ENCODE assay signal across 8 cellular contexts in the genomic region with DNA sequence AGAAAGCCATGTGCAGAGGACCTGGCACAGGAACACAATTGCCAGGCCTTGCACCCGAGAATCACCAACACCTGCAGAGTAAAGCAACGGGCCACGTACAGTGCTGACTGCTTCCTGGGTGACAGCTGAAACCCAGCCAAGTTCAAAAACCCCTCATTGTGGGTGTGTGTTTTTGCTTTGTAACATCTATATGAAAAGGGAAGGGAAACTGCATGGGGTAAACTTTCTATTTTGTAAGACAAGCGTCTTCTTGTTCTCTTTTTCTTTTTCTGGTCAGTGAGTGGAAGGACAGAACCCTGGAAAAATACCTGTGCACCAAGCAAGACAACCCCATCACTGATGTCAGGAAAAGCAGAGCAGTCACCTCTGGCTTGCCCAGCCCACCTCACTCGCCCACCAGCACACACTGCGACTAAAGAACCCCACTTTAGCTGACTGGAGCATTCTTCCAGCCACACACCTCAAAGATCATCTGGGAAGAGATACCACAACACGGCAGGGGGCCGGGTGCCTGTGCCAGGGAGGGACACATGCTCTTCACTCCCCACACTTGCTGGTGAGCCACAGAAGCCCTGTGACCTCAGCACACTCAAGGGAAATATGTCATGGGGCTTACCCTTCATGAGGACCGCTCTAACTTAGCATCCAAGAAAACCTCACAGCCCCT.
DNase-seq lines count a peak whose midpoint lies in the region; ATAC-seq and TF ChIP-seq lines count a peak whose summit lies in the region.

No MANE protein-coding gene starts in this region.

- DNase-seq in activated naive CD8-positive, alpha-beta T cell treated with anti-CD3 and anti-CD28 coated beads for 36 hours, result peak; percentile 42
- DNase-seq in uterus (no peak), cardiac septum (ENCODE audit: low spot score) (no peak), left ventricle myocardium superior (no peak)
- no peak for DNase-seq in activated effector memory CD4-positive, alpha-beta T cell treated with anti-CD3 and anti-CD28 coated beads, Interleukin-2, amount 50 U/mL, for 16 hours

- no peak for TF ChIP-seq CTCF in uterus (IDR thresholded peaks at IDR 0.05)

- no peak overlapping the region for H3K4me3 ChIP-seq in uterus

- no peak overlapping the region for H3K27ac ChIP-seq in uterus

- no peak for TF ChIP-seq POLR2A in uterus (IDR thresholded peaks at IDR 0.05)

- peak overlapping the region; percentile 40 for H3K4me3 Mint-ChIP-seq in activated naive CD8-positive, alpha-beta T cell treated with anti-CD3 and anti-CD28 coated beads for 36 hours

- peaks cover 5% of the 10 kb centered on the region for H3K9me3 Mint-ChIP-seq in activated naive CD8-positive, alpha-beta T cell treated with anti-CD3 and anti-CD28 coated beads for 36 hours

- intact Hi-C loops in uterus (cut with DNase I; ENCODE audit: low total_unique reads) (no loop called here), cardiac septum (cut with DNase I) (no loop called here), left ventricle myocardium superior (cut with micrococcal nuclease) (no loop called here)

- H3K27me3 Mint-ChIP-seq in activated naive CD8-positive, alpha-beta T cell treated with anti-CD3 and anti-CD28 coated beads for 36 hours, result no peaks in the 10 kb centered on the region

- no peaks in the 10 kb centered on the region for H3K36me3 Mint-ChIP-seq in activated naive CD8-positive, alpha-beta T cell treated with anti-CD3 and anti-CD28 coated beads for 36 hours

- H3K27me3 ChIP-seq in uterus, result no peaks in the 10 kb centered on the region

- H3K4me1 Mint-ChIP-seq in activated naive CD8-positive, alpha-beta T cell treated with anti-CD3 and anti-CD28 coated beads for 36 hours, result peaks cover 26% of the 10 kb centered on the region

- H3K4me1 ChIP-seq in uterus, result peaks cover 0 to 6% of the 10 kb centered on the region in 2 donors

- peak overlapping the region; percentile 86 for H3K27ac Mint-ChIP-seq in activated naive CD8-positive, alpha-beta T cell treated with anti-CD3 and anti-CD28 coated beads for 36 hours

- ATAC-seq in GM18502 (IDR thresholded peaks at IDR 0.05; ENCODE audit: poor library complexity, unreplicated experiment) (peak; percentile 90), GM19463 (IDR thresholded peaks at IDR 0.05; ENCODE audit: unreplicated experiment) (peak; percentile 82), HG03439 (IDR thresholded peaks at IDR 0.05; ENCODE audit: unreplicated experiment) (peak; percentile 89), left ventricle myocardium superior (no peak)

- H3K9me3 ChIP-seq in uterus, result no peaks in the 10 kb centered on the region

- no peaks in the 10 kb centered on the region for H3K36me3 ChIP-seq in uterus
